ENCODE assay signal across 11 cellular contexts in genomic region chr5:61342066-61342465, GRCh38. TPM values are rescaled to one million over a fixed set of nuclear protein-coding genes. Genes with fewer than 3 reads are reported as not detected.
DNase-seq lines count a peak whose midpoint lies in the region; ATAC-seq, FAIRE-seq and TF ChIP-seq lines count a peak whose summit lies in the region.
"Had no signal": no experiment of that assay in that cellular context is flagged by ENCODE, and none has a peak within 500 bp of the region (broad histone marks: within the 10 kb centered on the region; RNA-seq: fewer than 3 reads in every experiment).

No MANE protein-coding gene starts in this region.

- no peak overlapping the region for H2BK12ac ChIP-seq in neuronal stem cell (ENCODE audit: low read length)

- peak overlapping the region; percentile 24 for H3K4me2 ChIP-seq in GM23248 (ENCODE audit: unreplicated experiment)
- H3K4me2 ChIP-seq in neuronal stem cell (ENCODE audit: insufficient read depth, low read length, poor library complexity, severe bottlenecking), result no peak overlapping the region

- H3K4me3 ChIP-seq in GM23248, result no peak overlapping the region
- no peak overlapping the region for H3K4me3 ChIP-seq in bronchial epithelial cell (ENCODE audit: low read depth, low read length)
- H3K4me3 ChIP-seq in neutrophil (ENCODE audit: low read depth in 1 of 2, low read length in 1 of 2), result no peak overlapping the region
- H3K4me3 ChIP-seq in neuronal stem cell (ENCODE audit: low read length in 2 of 2), result no peak overlapping the region
- H3K4me3 ChIP-seq: SK-N-MC had no signal

- no peak for FAIRE-seq in bronchial epithelial cell (lab: Jason Lieb, UNC)

- 28 to 34% methylated on average over 4 of the region's 4 CpGs for WGBS in GM23248 (ENCODE audit: low coverage in 1 of 2, low lambda C conversion rate in 2 of 2, missing lambda C conversion rate in 2 of 2), 2 experiments
- no CpG with 5 or more reads among the region's 4 CpGs for WGBS in neuronal stem cell (ENCODE audit: extremely low coverage in 2 of 2, insufficient read length in 2 of 2, insufficient replicate concordance in 1 of 2), 2 donors

- no peak overlapping the region for H3K18ac ChIP-seq in neuronal stem cell (ENCODE audit: low read length)

- H3K27me3 ChIP-seq in GM23248 (replicated peaks; ENCODE audit: insufficient read depth) (no peaks in the 10 kb centered on the region), bronchial epithelial cell (ENCODE audit: control insufficient read depth, insufficient read depth, low read length) (no peaks in the 10 kb centered on the region), neutrophil (no peaks in the 10 kb centered on the region), neuronal stem cell (ENCODE audit: control insufficient read depth in 3 of 3, insufficient read depth in 3 of 3, low read depth in 1 of 3, low read length in 3 of 3) (no peaks in the 10 kb centered on the region)

- no peak overlapping the region for H2BK120ac ChIP-seq in neuronal stem cell (ENCODE audit: low read depth, low read length)

- no peak overlapping the region for H3K14ac ChIP-seq in neuronal stem cell (ENCODE audit: low read length)

- peaks cover 20% of the 10 kb centered on the region for H3K4me1 ChIP-seq in GM23248 (ENCODE audit: insufficient read depth)
- peaks cover 9 to 15% of the 10 kb centered on the region in 2 experiments for H3K4me1 ChIP-seq in neutrophil (ENCODE audit: control insufficient read depth in 1 of 2, insufficient read depth in 1 of 2, low read depth in 1 of 2, low read length in 1 of 2)
- H3K4me1 ChIP-seq in neuronal stem cell (ENCODE audit: control insufficient read depth in 2 of 2, insufficient read depth in 1 of 2, low read depth in 1 of 2, low read length in 2 of 2), result no peaks in the 10 kb centered on the region

- no peak overlapping the region for H3K4ac ChIP-seq in neuronal stem cell (ENCODE audit: low read length)

- H2AFZ ChIP-seq in GM23248, result no peak overlapping the region
- H2AFZ ChIP-seq in neuronal stem cell (ENCODE audit: low read length), result no peak overlapping the region

- no peak for TF ChIP-seq CTCF in bronchial epithelial cell (IDR thresholded peaks at IDR 0.05; ENCODE audit: insufficient read depth, low read length, severe bottlenecking)
- no peak for TF ChIP-seq CTCF in neutrophil (IDR thresholded peaks at IDR 0.05)

- H3K36me3 ChIP-seq in GM23248 (ENCODE audit: low read depth), result no peaks in the 10 kb centered on the region
- H3K36me3 ChIP-seq in bronchial epithelial cell (ENCODE audit: control insufficient read depth, insufficient read depth, low read length), result no peaks in the 10 kb centered on the region
- no peaks in the 10 kb centered on the region for H3K36me3 ChIP-seq in neutrophil
- peaks cover 0 to 62% of the 10 kb centered on the region in 2 donors for H3K36me3 ChIP-seq in neuronal stem cell (replicated peaks in 1 of 2; ENCODE audit: control insufficient read depth in 2 of 2, insufficient read depth in 2 of 2, low read length in 2 of 2)

- H3K9me2 ChIP-seq in GM23248 (ENCODE audit: insufficient read depth), result no peaks in the 10 kb centered on the region

- no peak overlapping the region for H3K9ac ChIP-seq in GM23248
- no peak overlapping the region for H3K9ac ChIP-seq in neuronal stem cell (ENCODE audit: low read depth, low read length, poor library complexity)

- DNase-seq in GM23248, result peak; percentile 83
- DNase-seq in NOMO-1 treated with DMSO at 0.1 percent for 48 hours (lab: John Stamatoyannopoulos, UW; ENCODE audit: unreplicated experiment), result peak; percentile 66
- peak; percentile 71 for DNase-seq in bronchial epithelial cell (ENCODE audit: low read depth)
- DNase-seq in neuronal stem cell (ENCODE audit: low spot score), result no peak
- DNase-seq in T-helper 2 cell, result no peak
- DNase-seq: DMS79, immature natural killer cell had no signal

- H3K79me1 ChIP-seq in neuronal stem cell (ENCODE audit: low read depth, low read length), result peaks cover under 1% of the 10 kb centered on the region

- H4K20me1 ChIP-seq in GM23248 (ENCODE audit: insufficient read depth), result peaks cover 40% of the 10 kb centered on the region

- H3F3A ChIP-seq in GM23248 (ENCODE audit: insufficient read depth), result peaks cover 37% of the 10 kb centered on the region

- H2AK5ac ChIP-seq in neuronal stem cell (ENCODE audit: low read depth, low read length), result no peak overlapping the region

- H3K79me2 ChIP-seq in GM23248 (ENCODE audit: insufficient read depth), result peaks cover 100% of the 10 kb centered on the region

- no peak overlapping the region for H4K8ac ChIP-seq in neuronal stem cell (ENCODE audit: low read depth, low read length)

- H2BK15ac ChIP-seq in neuronal stem cell (ENCODE audit: low read length), result no peak overlapping the region

- peak overlapping the region; percentile 30 for H3K27ac ChIP-seq in GM23248
- H3K27ac ChIP-seq in neutrophil, result peak overlapping the region; percentile 4
- H3K27ac ChIP-seq in neuronal stem cell (replicated peaks; ENCODE audit: low read length), result no peak overlapping the region
- H3K27ac ChIP-seq: epithelial cell of prostate had no signal

- in situ Hi-C loops in GM23248 (cut with MboI), result loop anchor here (25.0 kb wide), 1 partner anchor 655 kb away; no protein-coding TSS in a partner anchor

- no peak overlapping the region for H3K23ac ChIP-seq in neuronal stem cell (ENCODE audit: low read depth, low read length, poor library complexity)

- ATAC-seq in GM18868 (IDR thresholded peaks at IDR 0.05; ENCODE audit: unreplicated experiment), result no peak

- H3K9me3 ChIP-seq in GM23248 (ENCODE audit: low read depth), result no peaks in the 10 kb centered on the region
- no peaks in the 10 kb centered on the region for H3K9me3 ChIP-seq in neutrophil
- H3K9me3 ChIP-seq in neuronal stem cell (replicated peaks in 1 of 2; ENCODE audit: control insufficient read depth in 2 of 2, insufficient read depth in 1 of 2, low read depth in 1 of 2, low read length in 2 of 2), result peaks cover 0 to 45% of the 10 kb centered on the region in 2 donors

- H2BK5ac ChIP-seq in neuronal stem cell (ENCODE audit: low read length), result no peak overlapping the region

- no peak overlapping the region for H4K91ac ChIP-seq in neuronal stem cell (ENCODE audit: low read depth, low read length, poor library complexity)

RNA-seq across cellular contexts. Expression of gene ZSWIM6, which starts 10.0 kb away (rescaled TPM):
- total RNA-seq in GM23248 (2014; rRNA removed; shearing (Covaris generic)), result 3.9 and 4.8 TPM in 2 replicates
- 0.96 and 1.5 TPM in 2 replicates for polyA plus RNA-seq in GM23248 (2016; fragmentation: Nextera tagmentation; extraction: Ambion mirVana)
- total RNA-seq in bronchial epithelial cell, result 5.6 and 5.8 TPM in 2 replicates
- 24.2 TPM for polyA plus RNA-seq in neuronal stem cell (2013, experiment 1 of 2)
- 25.4 TPM for polyA plus RNA-seq in neuronal stem cell (2013, experiment 2 of 2)

Comparison
In these comparisons a context has a peak if more than half of its experiments do, and no peak if none do; other contexts are left out.
1. DNase-seq: peak in GM23248 (single experiment), NOMO-1 treated with DMSO at 0.1 percent for 48 hours (single experiment) and bronchial epithelial cell (single experiment); none in neuronal stem cell (single experiment) and T-helper 2 cell (0 of 5).